In the genomic region with DNA sequence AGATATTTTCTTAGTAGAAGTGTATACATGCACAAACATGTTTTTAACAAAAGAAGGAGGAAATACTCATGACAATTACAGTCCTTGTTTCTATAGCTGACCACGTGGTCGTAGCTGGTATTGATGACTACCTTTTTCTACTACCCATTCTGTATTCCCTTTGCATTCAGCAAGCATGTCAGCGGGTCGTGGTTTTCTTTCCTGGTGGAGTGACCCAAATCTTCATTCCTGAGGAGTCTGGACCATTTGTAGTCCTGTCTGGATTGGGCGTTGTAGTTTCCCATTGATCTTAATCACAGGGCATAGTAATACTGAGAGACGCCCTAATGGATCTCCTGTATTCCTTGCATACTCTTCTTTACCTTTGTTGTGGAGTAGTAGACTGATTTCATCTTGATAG, we compare ENCODE assay signal across 26 cellular contexts.
DNase-seq lines count a peak whose midpoint lies in the region; ATAC-seq, FAIRE-seq and TF ChIP-seq lines count a peak whose summit lies in the region.
"Had no signal": no experiment of that assay in that cellular context is flagged by ENCODE, and none has a peak within 500 bp of the region (broad histone marks: within the 10 kb centered on the region; RNA-seq: fewer than 3 reads in every experiment).

No MANE protein-coding gene starts in this region.

- no peak overlapping the region for H3K9ac ChIP-seq in astrocyte (ENCODE audit: low read length)
- H3K9ac ChIP-seq: BLaER1 treated with 17β-estradiol and CSF1 and Interleukin-3, amounts not matched to agents 10 nM and 100 nM had no signal

- no peak overlapping the region for H3K4me2 ChIP-seq in astrocyte (ENCODE audit: low read length)
- H3K4me2 ChIP-seq: A549; BLaER1 treated with 17β-estradiol and CSF1 and Interleukin-3, amounts not matched to agents 10 nM and 100 nM; GM23338 had no signal

- no peak overlapping the region for H2AFZ ChIP-seq in astrocyte (ENCODE audit: low read depth, low read length)
- H2AFZ ChIP-seq: GM23338 had no signal

- ATAC-seq in foreskin keratinocyte = peak; percentile 49
- ATAC-seq: A549, GM12878, GM23338, HCT116 had no signal

- H3K27ac Mint-ChIP-seq in astrocyte (ENCODE audit: unreplicated experiment) = peak overlapping the region; percentile 9
- H3K27ac Mint-ChIP-seq: CD4-positive, alpha-beta T cell; CD8-positive, alpha-beta memory T cell; GM23338 had no signal

- peaks cover 38% of the 10 kb centered on the region for H3K79me2 ChIP-seq in astrocyte (ENCODE audit: insufficient read depth, low read length)

- FAIRE-seq in astrocyte (lab: Jason Lieb, UNC) (no peak), bronchial epithelial cell (lab: Jason Lieb, UNC) (no peak)
- FAIRE-seq: A549, D721Med, GM12878, GM19239 had no signal

- H3K4me3 Mint-ChIP-seq in astrocyte (ENCODE audit: unreplicated experiment) = no peak overlapping the region
- H3K4me3 Mint-ChIP-seq: CD14-positive monocyte; CD4-positive, alpha-beta T cell; CD8-positive, alpha-beta memory T cell; GM23338; H9 had no signal

- H3K36me3 Mint-ChIP-seq in astrocyte (ENCODE audit: low read depth, unreplicated experiment) = peaks cover 9% of the 10 kb centered on the region

- H4K20me1 ChIP-seq in astrocyte (ENCODE audit: insufficient read depth, low read length) = peaks cover 5% of the 10 kb centered on the region

- H3K27ac ChIP-seq in astrocyte (ENCODE audit: low read depth, low read length) (no peak overlapping the region), foreskin keratinocyte (no peak overlapping the region)
- H3K27ac ChIP-seq: A549; BLaER1 treated with 17β-estradiol and CSF1 and Interleukin-3, amounts not matched to agents 10 nM and 100 nM had no signal

- H3K4me1 ChIP-seq in astrocyte (ENCODE audit: insufficient read depth, low read length) (no peaks in the 10 kb centered on the region), foreskin keratinocyte (peaks cover 12% of the 10 kb centered on the region)
- H3K4me1 ChIP-seq: BE2C had no signal

- H3K4me1 Mint-ChIP-seq in astrocyte (ENCODE audit: low read depth, unreplicated experiment) = peaks cover 9% of the 10 kb centered on the region

- peaks cover 7% of the 10 kb centered on the region for H3K9me3 Mint-ChIP-seq in astrocyte (ENCODE audit: unreplicated experiment)
- H3K9me3 Mint-ChIP-seq: CD8-positive, alpha-beta memory T cell had no signal

- H3K9me3 ChIP-seq in astrocyte (ENCODE audit: insufficient read depth, low read depth, low read length) = peaks cover 5% of the 10 kb centered on the region
- H3K9me3 ChIP-seq: BE2C had no signal

- no peak for TF ChIP-seq CTCF in astrocyte (IDR thresholded peaks at IDR 0.05; ENCODE audit: insufficient read depth, low read depth, low read length)
- TF ChIP-seq CTCF in bronchial epithelial cell (IDR thresholded peaks at IDR 0.05; ENCODE audit: insufficient read depth, low read length, severe bottlenecking) = no peak
- no peak for TF ChIP-seq CTCF in foreskin keratinocyte (conservative IDR thresholded peaks at IDR 0.05)

- no peak overlapping the region for H3K4me3 ChIP-seq in astrocyte (ENCODE audit: insufficient read depth, low read depth, low read length)
- no peak overlapping the region for H3K4me3 ChIP-seq in bronchial epithelial cell (ENCODE audit: low read depth, low read length)
- H3K4me3 ChIP-seq: A549; BLaER1 treated with 17β-estradiol and CSF1 and Interleukin-3, amounts not matched to agents 10 nM and 100 nM; GM12878; GM23338 had no signal

- H3K36me3 ChIP-seq in astrocyte (ENCODE audit: insufficient read depth, low read length) = no peaks in the 10 kb centered on the region
- H3K36me3 ChIP-seq in bronchial epithelial cell (ENCODE audit: control insufficient read depth, insufficient read depth, low read length) = peaks cover 1% of the 10 kb centered on the region
- H3K36me3 ChIP-seq: BE2C had no signal

- no peaks in the 10 kb centered on the region for H3K27me3 ChIP-seq in astrocyte (ENCODE audit: insufficient read depth, low read length)
- H3K27me3 ChIP-seq in bronchial epithelial cell (ENCODE audit: control insufficient read depth, insufficient read depth, low read length) = no peaks in the 10 kb centered on the region
- no peaks in the 10 kb centered on the region for H3K27me3 ChIP-seq in foreskin keratinocyte
- H3K27me3 ChIP-seq: BE2C; BLaER1 treated with 17β-estradiol and CSF1 and Interleukin-3, amounts not matched to agents 10 nM and 100 nM had no signal

- no peaks in the 10 kb centered on the region for H3K27me3 Mint-ChIP-seq in astrocyte (ENCODE audit: low read depth, unreplicated experiment)
- H3K27me3 Mint-ChIP-seq: CD4-positive, alpha-beta T cell; CD8-positive, alpha-beta memory T cell had no signal

- DNase-seq in astrocyte (ENCODE audit: low read depth) = peak; percentile 57
- peak; percentile 75 for DNase-seq in bronchial epithelial cell (ENCODE audit: low read depth)
- DNase-seq in foreskin keratinocyte = peak; percentile 54 to 83
- peak; percentile 37 for DNase-seq in kidney tubule cell (ENCODE audit: low spot score)
- DNase-seq in NCI-H345 (lab: John Stamatoyannopoulos, UW) = no peak
- no peak for DNase-seq in SKM-1 (lab: John Stamatoyannopoulos, UW; ENCODE audit: unreplicated experiment)
- DNase-seq in NCI-H446 (lab: John Stamatoyannopoulos, UW) = no peak
- DNase-seq: 8988T; ACHN; AML-193; BE2C; CD4-positive, alpha-beta T cell; CD8-positive, alpha-beta memory T cell; DMS 273 treated with DMSO at 0.1 percent for 48 hours; DMS79; EL; GDM1; H9 had no signal

Comparison
In these comparisons a context has a peak if more than half of its experiments do, and no peak if none do; other contexts are left out.
1. DNase-seq: peak in astrocyte (single experiment), bronchial epithelial cell (single experiment), foreskin keratinocyte (2 of 2) and kidney tubule cell (single experiment); none in NCI-H345 (single experiment), SKM-1 (single experiment) and NCI-H446 (0 of 2).